13 cellular contexts compared by ENCODE assay signal in genomic region chr13:26112843-26113242, GRCh38.
DNase-seq lines count a peak whose midpoint lies in the region; ATAC-seq and TF ChIP-seq lines count a peak whose summit lies in the region.
"Had no signal": no experiment of that assay in that cellular context is flagged by ENCODE, and none has a peak within 500 bp of the region (broad histone marks: within the 10 kb centered on the region; RNA-seq: fewer than 3 reads in every experiment).

No MANE protein-coding gene starts in this region.

- H3K9ac ChIP-seq in DND-41 (ENCODE audit: low read depth, low read length): no peak overlapping the region

- no peak for ATAC-seq in DND-41 (ENCODE audit: insufficient read depth, low read depth)
- ATAC-seq in GM21526 (IDR thresholded peaks at IDR 0.05; ENCODE audit: low FRiP score, unreplicated experiment): no peak
- ATAC-seq: left lung had no signal

- H3K27ac ChIP-seq in DND-41 (ENCODE audit: low read length): no peak overlapping the region
- no peak overlapping the region for H3K27ac ChIP-seq in CD4-positive, alpha-beta memory T cell (ENCODE audit: low read depth, low read length)
- H3K27ac ChIP-seq: left lung had no signal

- no peak overlapping the region for H3K4me3 ChIP-seq in DND-41 (ENCODE audit: low read depth in 1 of 2, low read length in 2 of 2)
- no peak overlapping the region for H3K4me3 ChIP-seq in astrocyte of the cerebellum (ENCODE audit: low read depth, low read length)
- no peak overlapping the region for H3K4me3 ChIP-seq in CD4-positive, alpha-beta memory T cell (ENCODE audit: low read length in 2 of 2)
- H3K4me3 ChIP-seq: left lung had no signal

- no peaks in the 10 kb centered on the region for H3K36me3 ChIP-seq in DND-41 (ENCODE audit: insufficient read depth, low read length)
- H3K36me3 ChIP-seq in CD4-positive, alpha-beta memory T cell (ENCODE audit: insufficient read depth, low read length): no peaks in the 10 kb centered on the region
- H3K36me3 ChIP-seq: left lung had no signal

- no peak overlapping the region for H3K27ac Mint-ChIP-seq in nephron
- no peak overlapping the region for H3K27ac Mint-ChIP-seq in CD4-positive, alpha-beta memory T cell
- no peak overlapping the region for H3K27ac Mint-ChIP-seq in T-helper 2 cell treated with Interferon-gamma antibody and Interleukin-4, amounts not matched to agents 5 μg/mL and 100 μg/mL, for 36 hours
- H3K27ac Mint-ChIP-seq: activated T-helper 1 cell treated with anti-CD3 and anti-CD28 coated beads, Interleukin-12 subunit alpha, Interleukin-12 subunit beta, Interleukin-2, Interleukin-4 antibody, amounts not matched to agents 30 ng/mL and 10 ng/mL and 1 ng/mL, durations not matched to agents 14 hours and 24 hours and 36 hours had no signal

- no peaks in the 10 kb centered on the region for H3K79me2 ChIP-seq in DND-41 (ENCODE audit: insufficient read depth, low read length)

- peak; percentile 62 for TF ChIP-seq CTCF in DND-41 (IDR thresholded peaks at IDR 0.05; ENCODE audit: borderline replicate concordance, extremely low read depth, low read length, poor library complexity, severe bottlenecking)
- TF ChIP-seq CTCF in astrocyte of the cerebellum (IDR thresholded peaks at IDR 0.05; ENCODE audit: low read depth, low read length, missing control alignments): peak; percentile 34
- peak; percentile 18 to 48 (median 19) for TF ChIP-seq CTCF in nephron (IDR thresholded peaks at IDR 0.05; ENCODE audit: unreplicated experiment in 3 of 3)

- H3K36me3 Mint-ChIP-seq in nephron (ENCODE audit: low read depth): no peaks in the 10 kb centered on the region
- H3K36me3 Mint-ChIP-seq in CD4-positive, alpha-beta memory T cell: no peaks in the 10 kb centered on the region
- no peaks in the 10 kb centered on the region for H3K36me3 Mint-ChIP-seq in T-helper 2 cell treated with Interferon-gamma antibody and Interleukin-4, amounts not matched to agents 5 μg/mL and 100 μg/mL, for 36 hours (ENCODE audit: low read depth)

- H3K4me1 Mint-ChIP-seq in nephron: no peaks in the 10 kb centered on the region
- H3K4me1 Mint-ChIP-seq in CD4-positive, alpha-beta memory T cell: no peaks in the 10 kb centered on the region
- H3K4me1 Mint-ChIP-seq in T-helper 2 cell treated with Interferon-gamma antibody and Interleukin-4, amounts not matched to agents 5 μg/mL and 100 μg/mL, for 36 hours (ENCODE audit: low read depth): no peaks in the 10 kb centered on the region

- H3K4me2 ChIP-seq in DND-41 (ENCODE audit: insufficient read depth, low read length): no peak overlapping the region

- H3K27me3 Mint-ChIP-seq in nephron (ENCODE audit: low read depth): peaks cover 4% of the 10 kb centered on the region
- H3K27me3 Mint-ChIP-seq in CD4-positive, alpha-beta memory T cell: peaks cover 9 to 14% of the 10 kb centered on the region in 2 donors
- H3K27me3 Mint-ChIP-seq in T-helper 2 cell treated with Interferon-gamma antibody and Interleukin-4, amounts not matched to agents 5 μg/mL and 100 μg/mL, for 36 hours (ENCODE audit: low read depth): no peaks in the 10 kb centered on the region

- intact Hi-C loops in CD4-positive, alpha-beta memory T cell (cut with micrococcal nuclease): no loop called here

- no peak overlapping the region for H3K4me3 Mint-ChIP-seq in nephron
- no peak overlapping the region for H3K4me3 Mint-ChIP-seq in CD4-positive, alpha-beta memory T cell
- H3K4me3 Mint-ChIP-seq in T-helper 2 cell treated with Interferon-gamma antibody and Interleukin-4, amounts not matched to agents 5 μg/mL and 100 μg/mL, for 36 hours: no peak overlapping the region
- H3K4me3 Mint-ChIP-seq: activated T-helper 1 cell treated with anti-CD3 and anti-CD28 coated beads, Interleukin-12 subunit alpha, Interleukin-12 subunit beta, Interleukin-2, Interleukin-4 antibody, amounts not matched to agents 30 ng/mL and 10 ng/mL and 1 ng/mL, durations not matched to agents 14 hours and 24 hours and 36 hours had no signal

- H4K20me1 ChIP-seq in DND-41 (ENCODE audit: insufficient read depth, low read length): no peaks in the 10 kb centered on the region

- H3K9me3 Mint-ChIP-seq in nephron: peaks cover 2% of the 10 kb centered on the region
- H3K9me3 Mint-ChIP-seq in CD4-positive, alpha-beta memory T cell: peaks cover 0 to 2% (median 0%) of the 10 kb centered on the region in 8 donors
- H3K9me3 Mint-ChIP-seq in T-helper 2 cell treated with Interferon-gamma antibody and Interleukin-4, amounts not matched to agents 5 μg/mL and 100 μg/mL, for 36 hours: no peaks in the 10 kb centered on the region
- H3K9me3 Mint-ChIP-seq: activated T-helper 1 cell treated with anti-CD3 and anti-CD28 coated beads, Interleukin-12 subunit alpha, Interleukin-12 subunit beta, Interleukin-2, Interleukin-4 antibody, amounts not matched to agents 30 ng/mL and 10 ng/mL and 1 ng/mL, durations not matched to agents 14 hours and 24 hours and 36 hours had no signal

- no peaks in the 10 kb centered on the region for H3K9me3 ChIP-seq in DND-41 (ENCODE audit: insufficient read depth, low read length, severe bottlenecking)
- H3K9me3 ChIP-seq in CD4-positive, alpha-beta memory T cell (ENCODE audit: control insufficient read depth in 1 of 2, low read length in 2 of 2): no peaks in the 10 kb centered on the region
- H3K9me3 ChIP-seq: left lung had no signal

- H3K4me1 ChIP-seq in DND-41 (ENCODE audit: insufficient read depth, low read length): no peaks in the 10 kb centered on the region
- H3K4me1 ChIP-seq in CD4-positive, alpha-beta memory T cell (ENCODE audit: insufficient read depth, low read length): no peaks in the 10 kb centered on the region
- H3K4me1 ChIP-seq: left lung had no signal

- POLR2A ChIA-PET in CD4-positive, alpha-beta memory T cell (lab: Charles Lee; ENCODE audit: partially characterized antibody): no interaction called here

- in situ Hi-C loops in astrocyte of the cerebellum (cut with HindIII; ENCODE audit: low sequenced_read_pairs): no loop called here

- CTCF ChIA-PET in CD4-positive, alpha-beta memory T cell (lab: Charles Lee; ENCODE audit: partially characterized antibody): no interaction called here

- no peaks in the 10 kb centered on the region for H3K27me3 ChIP-seq in DND-41 (ENCODE audit: insufficient read depth, low read length, poor library complexity)
- no peaks in the 10 kb centered on the region for H3K27me3 ChIP-seq in CD4-positive, alpha-beta memory T cell (ENCODE audit: insufficient read depth, low read length)
- H3K27me3 ChIP-seq: left lung had no signal

- H2AFZ ChIP-seq in DND-41 (ENCODE audit: low read depth, low read length): no peak overlapping the region

- no peak for DNase-seq in DND-41
- DNase-seq in LHCN-M2 (ENCODE audit: low read depth): peak; percentile 8
- DNase-seq in astrocyte of the cerebellum (ENCODE audit: low read depth): no peak
- no peak for DNase-seq in CD4-positive, alpha-beta memory T cell
- DNase-seq in T-helper 2 cell treated with Interferon-gamma antibody and Interleukin-4, amounts not matched to agents 5 μg/mL and 100 μg/mL, for 36 hours (ENCODE audit: low spot score): no peak
- DNase-seq: foreskin melanocyte; left lung; NCI-H2029; Right ventricle myocardium superior; stimulated activated naive CD4-positive, alpha-beta T cell treated with Interleukin-2 at 50 U/mL for 16 hours had no signal
